In genomic region chr5:52804978-52805377, GRCh38 we compare ENCODE assay signal across 18 cellular contexts. TPM values are rescaled to one million over a fixed set of nuclear protein-coding genes. Genes with fewer than 3 reads are reported as not detected.
DNase-seq lines count a peak whose midpoint lies in the region; ATAC-seq and TF ChIP-seq lines count a peak whose summit lies in the region.
"Had no signal": no experiment of that assay in that cellular context is flagged by ENCODE, and none has a peak within 500 bp of the region (broad histone marks: within the 10 kb centered on the region; RNA-seq: fewer than 3 reads in every experiment).

No MANE protein-coding gene starts in this region.

- H2AFZ ChIP-seq in hepatocyte: no peak overlapping the region

- H3K4me2 ChIP-seq in hepatocyte: peak overlapping the region; percentile 22

- H3K4me1 ChIP-seq in hepatocyte (ENCODE audit: insufficient read depth): peaks cover 2% of the 10 kb centered on the region
- H3K4me1 ChIP-seq in transverse colon: peaks cover 7 to 78% (median 48%) of the 10 kb centered on the region in 4 donors

- no peak overlapping the region for H3K27ac Mint-ChIP-seq in activated T-cell treated with anti-CD3 and anti-CD28 coated beads, Interleukin-2, amount 50 U/mL, for 72 hours

- no peaks in the 10 kb centered on the region for H3K27me3 Mint-ChIP-seq in activated T-cell treated with anti-CD3 and anti-CD28 coated beads, Interleukin-2, amount 50 U/mL, for 72 hours (ENCODE audit: low read depth)
- H3K27me3 Mint-ChIP-seq: central memory CD8-positive, alpha-beta T cell had no signal

- H3K79me2 ChIP-seq in hepatocyte: peaks cover 71% of the 10 kb centered on the region

- no peaks in the 10 kb centered on the region for H3K9me3 Mint-ChIP-seq in activated T-cell treated with anti-CD3 and anti-CD28 coated beads, Interleukin-2, amount 50 U/mL, for 72 hours
- H3K9me3 Mint-ChIP-seq: central memory CD8-positive, alpha-beta T cell had no signal

- DNase-seq in NOMO-1 (lab: John Stamatoyannopoulos, UW; ENCODE audit: unreplicated experiment in 2 of 2): peak; percentile 23 to 27
- no peak for DNase-seq in NOMO-1 treated with dmso at 0.1 percent for 144 hours (lab: John Stamatoyannopoulos, UW; ENCODE audit: unreplicated experiment)
- peak; percentile 43 for DNase-seq in SKM-1 (lab: John Stamatoyannopoulos, UW; ENCODE audit: unreplicated experiment)
- no peak for DNase-seq in hepatocyte (ENCODE audit: low spot score)
- DNase-seq in transverse colon: no peak
- no peak for DNase-seq in dorsolateral prefrontal cortex
- no peak for DNase-seq in activated T-cell treated with anti-CD3 and anti-CD28 coated beads, Interleukin-2, amount 50 U/mL, for 72 hours
- DNase-seq: activated effector memory CD4-positive, alpha-beta T cell treated with Interleukin-2 at 50 U/mL for 16 hours; C1 segment of cervical spinal cord; DMS79; foreskin melanocyte; GOT3; NCI-H1105 treated with DMSO at 0.1 percent for 48 hours; NCI-H2171; NCI-H69 had no signal

- no peak for ATAC-seq in activated T-cell treated with anti-CD3 and anti-CD28 coated beads, Interleukin-2, amount 50 U/mL, for 72 hours (replicated peaks in 1 of 2)
- no peak for ATAC-seq in GM18511 (IDR thresholded peaks at IDR 0.05; ENCODE audit: unreplicated experiment)

- no peaks in the 10 kb centered on the region for H3K9me2 ChIP-seq in hepatocyte (replicated peaks; ENCODE audit: insufficient read depth)

- H3K4me3 Mint-ChIP-seq in activated T-cell treated with anti-CD3 and anti-CD28 coated beads, Interleukin-2, amount 50 U/mL, for 72 hours: no peak overlapping the region
- H3K4me3 Mint-ChIP-seq: central memory CD8-positive, alpha-beta T cell had no signal

- H3K36me3 ChIP-seq in hepatocyte (replicated peaks; ENCODE audit: insufficient read depth, low read depth) (no peaks in the 10 kb centered on the region), transverse colon (no peaks in the 10 kb centered on the region)

- in situ Hi-C loops in transverse colon (cut with MboI; ENCODE audit: low pct_ligation_motif_present in 1 of 4, low pct_unique_long_range_greater_than_20kb in 1 of 4, low sequenced_read_pairs in 3 of 4): no loop called here

- intact Hi-C loops in transverse colon (cut with DNase I; ENCODE audit: low total_unique reads): no loop called here
- intact Hi-C loops in dorsolateral prefrontal cortex (cut with DNase I): loop anchor here (10.0 kb wide), 3 partner anchors 90 to 310 kb away; no protein-coding TSS in a partner anchor

- no peak for TF ChIP-seq CTCF in hepatocyte (IDR thresholded peaks at IDR 0.05; ENCODE audit: poor library complexity)
- no peak for TF ChIP-seq CTCF in transverse colon (IDR thresholded peaks at IDR 0.05)
- TF ChIP-seq CTCF in dorsolateral prefrontal cortex (IDR thresholded peaks at IDR 0.05 in 54 of 56, conservative IDR thresholded peaks at IDR 0.05 in 2 of 56; ENCODE audit: low read depth in 1 of 56, partially characterized antibody in 56 of 56): no peak

- peaks cover 10 to 28% of the 10 kb centered on the region in 2 donors for H3K36me3 Mint-ChIP-seq in activated T-cell treated with anti-CD3 and anti-CD28 coated beads, Interleukin-2, amount 50 U/mL, for 72 hours (ENCODE audit: insufficient read depth in 2 of 2)

- peaks cover 54% of the 10 kb centered on the region for H3K4me1 Mint-ChIP-seq in activated T-cell treated with anti-CD3 and anti-CD28 coated beads, Interleukin-2, amount 50 U/mL, for 72 hours (ENCODE audit: low read depth)

- H3K4me3 ChIP-seq in hepatocyte (no peak overlapping the region), transverse colon (no peak overlapping the region), dorsolateral prefrontal cortex (peak overlapping the region in 4 of 59 donors; percentile 7 to 89 (median 84))

- no peak for TF ChIP-seq POLR2A in transverse colon (IDR thresholded peaks at IDR 0.05)

- 76% methylated on average over 2 of the region's 2 CpGs for WGBS in hepatocyte (ENCODE audit: low lambda C conversion rate, missing lambda C conversion rate)
- WGBS in transverse colon (ENCODE audit: low coverage in 1 of 2), 2 donors: 66 to 92% methylated on average over 2 of the region's 2 CpGs

- H3K27me3 ChIP-seq in hepatocyte (no peaks in the 10 kb centered on the region), transverse colon (no peaks in the 10 kb centered on the region), dorsolateral prefrontal cortex (no peaks in the 10 kb centered on the region)

- H3K9me3 ChIP-seq in hepatocyte (ENCODE audit: low read depth) (no peaks in the 10 kb centered on the region), transverse colon (no peaks in the 10 kb centered on the region)

- no peak for TF ChIP-seq EP300 in transverse colon (IDR thresholded peaks at IDR 0.05; ENCODE audit: low read depth)

- H4K20me1 ChIP-seq in hepatocyte (ENCODE audit: insufficient read depth, poor library complexity, severe bottlenecking): peaks cover 25% of the 10 kb centered on the region

- H3K27ac ChIP-seq in hepatocyte: no peak overlapping the region
- peak overlapping the region; percentile 89 to 98 (median 93) for H3K27ac ChIP-seq in transverse colon
- peak overlapping the region in 4 of 59 donors; percentile 2 to 58 (median 10) for H3K27ac ChIP-seq in dorsolateral prefrontal cortex
- H3K27ac ChIP-seq: VCaP had no signal

RNA-seq across cellular contexts. Expression of gene ITGA1, which starts 17.3 kb away (rescaled TPM):
- total RNA-seq in hepatocyte (40.3 and 46.9 TPM in 2 replicates), transverse colon (10 to 100 TPM; 42.6 to 83.2 (median 48.0) TPM), dorsolateral prefrontal cortex (10 to 100 TPM in 92 of 120 experiments, 1 to 10 TPM in 28; 3.7 to 35.1 (median 13.0) TPM)
- polyA plus RNA-seq in hepatocyte: 13.4 and 15.0 TPM in 2 replicates
- total RNA-seq in activated T-cell treated with anti-CD3 and anti-CD28 coated beads, Interleukin-2, amount 50 U/mL, for 72 hours: 1 to 10 TPM; 4.7 to 5.6 TPM

RNA-seq across cellular contexts. Expression of gene PELO, which starts 17.3 kb away (rescaled TPM):
- total RNA-seq in hepatocyte: 21.9 and 24.3 TPM in 2 replicates
- 27.0 and 28.2 TPM in 2 replicates for polyA plus RNA-seq in hepatocyte
- total RNA-seq in transverse colon: 10 to 100 TPM; 10.1 to 62.3 (median 16.8) TPM
- 10 to 100 TPM; 11.6 to 28.0 (median 17.4) TPM for total RNA-seq in dorsolateral prefrontal cortex
- total RNA-seq in activated T-cell treated with anti-CD3 and anti-CD28 coated beads, Interleukin-2, amount 50 U/mL, for 72 hours: 10 to 100 TPM; 16.6 to 17.5 TPM

Comparison
In these comparisons a context has a peak if more than half of its experiments do, and no peak if none do; other contexts are left out.
1. DNase-seq: peak in NOMO-1 (2 of 2) and SKM-1 (single experiment); none in NOMO-1 treated with dmso at 0.1 percent for 144 hours (single experiment), hepatocyte (single experiment), transverse colon (single experiment), dorsolateral prefrontal cortex (0 of 10) and activated T-cell treated with anti-CD3 and anti-CD28 coated beads, Interleukin-2, amount 50 U/mL, for 72 hours (0 of 2).